ENCODE assay signal across 17 cellular contexts in the genomic region with DNA sequence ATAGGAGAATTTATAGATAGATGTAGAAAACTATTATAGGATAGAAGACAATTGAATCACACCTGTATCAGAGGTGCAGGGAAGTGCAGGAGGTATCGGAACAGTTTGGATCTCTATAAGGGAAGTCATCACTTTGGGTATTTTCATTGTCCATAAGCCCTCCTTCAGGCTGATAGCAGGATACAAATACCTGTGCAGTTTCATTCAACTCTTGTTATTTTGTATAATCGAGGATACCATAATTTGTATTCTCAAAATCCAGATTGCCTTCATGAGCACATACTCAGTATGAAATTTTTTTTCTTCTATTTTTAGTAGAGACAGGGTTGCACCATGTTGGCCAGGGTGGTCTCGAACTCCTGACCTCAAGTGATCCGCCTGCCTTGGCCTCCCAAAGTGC.
"Had no signal": no experiment of that assay in that cellular context is flagged by ENCODE, and none has a peak within 500 bp of the region (broad histone marks: within the 10 kb centered on the region; RNA-seq: fewer than 3 reads in every experiment).

No MANE protein-coding gene starts in this region.

- DNase-seq: activated CD4-positive, alpha-beta memory T cell treated with anti-CD3 and anti-CD28 coated beads, Interleukin-2, amount 10 ng/mL, durations not matched to agents 7 days and 5 days; activated CD4-positive, alpha-beta T cell treated with anti-CD3 and anti-CD28 coated beads for 4 hours; activated effector memory CD4-positive, alpha-beta T cell treated with anti-CD3 and anti-CD28 coated beads, Interleukin-2, amount 50 U/mL, for 16 hours; activated T-cell treated with anti-CD3 and anti-CD28 coated beads, Interleukin-2, amount 50 U/mL, for 24 hours; effector memory CD8-positive, alpha-beta T cell; hippocampal formation; left lung; mesenchymal stem cell; natural killer cell; posterior cingulate gyrus; SJCRH30; stimulated activated CD4-positive, alpha-beta T cell treated with anti-CD3 and anti-CD28 coated beads, Interleukin-1b, Interleukin-23, amount 100 ng/mL, for 48 hours; SW 1271 had no signal

- H3K27ac ChIP-seq: left lung, neutrophil, SJCRH30 had no signal

- H3K9me3 ChIP-seq: left lung, neutrophil, SJCRH30 had no signal

- H3K4me3 ChIP-seq: left lung, SJCRH30 had no signal

- H3K27me3 ChIP-seq: left lung, neutrophil, SJCRH30 had no signal

- ATAC-seq: activated naive CD4-positive, alpha-beta T cell treated with anti-CD3 and anti-CD28 coated beads, Interleukin-2, amount 50 U/mL, for 72 hours; effector memory CD8-positive, alpha-beta T cell; left lung; natural killer cell; sciatic nerve; WTC11 had no signal

- H3K36me3 ChIP-seq: neutrophil had no signal

- H3K4me1 ChIP-seq: SJCRH30 had no signal
